In the genomic region with DNA sequence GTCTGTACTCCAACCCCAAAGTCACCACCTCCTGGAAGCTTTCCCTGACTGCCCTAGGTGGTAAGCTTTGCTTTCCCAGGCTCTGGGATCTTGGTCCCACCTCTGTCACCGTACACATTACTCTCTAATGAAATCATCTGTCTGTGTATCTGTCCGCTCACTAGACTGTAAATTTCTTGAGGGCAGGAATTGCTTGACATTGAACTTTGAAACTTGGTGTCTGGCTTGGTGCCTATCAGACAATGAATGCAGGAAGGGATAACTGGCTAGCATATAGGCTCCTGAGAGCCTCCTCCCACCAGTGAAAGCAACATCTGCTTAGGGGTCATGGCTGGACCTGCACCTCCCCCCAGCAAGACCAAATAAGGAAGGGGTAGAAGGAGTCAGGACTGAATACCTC, we compare ENCODE assay signal across 24 cellular contexts.
DNase-seq lines count a peak whose midpoint lies in the region; ATAC-seq, FAIRE-seq and TF ChIP-seq lines count a peak whose summit lies in the region.
"Had no signal": no experiment of that assay in that cellular context is flagged by ENCODE, and none has a peak within 500 bp of the region (broad histone marks: within the 10 kb centered on the region; RNA-seq: fewer than 3 reads in every experiment).

No MANE protein-coding gene starts in this region.

- 0 out of 2 replicates have a peak, but pooled peaks cover 5% of the 10 kb centered on the region for H3K4me1 ChIP-seq in HepG2 (ENCODE audit: insufficient read depth, low read length)
- peaks cover 6 to 96% (median 39%) of the 10 kb centered on the region in 6 donors for H3K4me1 ChIP-seq in spleen
- H3K4me1 ChIP-seq: parathyroid adenoma had no signal

- BruUV-seq in HepG2 (replicated peaks; lab: Mats Ljungman, UMichigan) = no TSS peak

- no peak overlapping the region for H2AFZ ChIP-seq in HepG2 (ENCODE audit: low read length)
- H2AFZ ChIP-seq: GM23338, parathyroid adenoma, PC-9 had no signal

- in situ Hi-C loops in HepG2 (cut with HindIII; ENCODE audit: extremely low pct_ligation_motif_present, low pct_unique_long_range_greater_than_20kb) = no loop called here

- CTCF ChIA-PET in HepG2 (lab: Yijun Ruan, JAX; ENCODE audit: low intra/inter-chr PET ratio, low total read pairs) = no interaction called here

- TF ChIP-seq RAD21 in HepG2 (CRISPR knock-in tag; IDR thresholded peaks at IDR 0.05) = no peak

- H4K20me1 ChIP-seq in HepG2 (ENCODE audit: insufficient read depth, low read length) = peaks cover 25% of the 10 kb centered on the region; the same call in 1 of the 2 replicates

- H3K4me1 Mint-ChIP-seq in stimulated activated naive CD8-positive, alpha-beta T cell treated with anti-CD3 and anti-CD28 coated beads, Interleukin-15, Interleukin-2, amounts not matched to agents 100 ng/mL and 50 ng/mL, for 24 hours (ENCODE audit: low read depth) = no peaks in the 10 kb centered on the region
- peaks cover 35% of the 10 kb centered on the region for H3K4me1 Mint-ChIP-seq in HFFc6 (ENCODE audit: low read depth)
- H3K4me1 Mint-ChIP-seq: activated naive CD8-positive, alpha-beta T cell treated with anti-CD3 and anti-CD28 coated beads, Interleukin-2, amount 10 ng/mL, durations not matched to agents 7 days and 5 days; activated T-helper 17 cell treated with anti-CD3 and anti-CD28 coated beads, Interleukin-2, amount 50 U/mL, for 72 hours; GM23338; stimulated activated effector memory CD8-positive, alpha-beta T cell treated with anti-CD3 and anti-CD28 coated beads, Interleukin-12 subunit alpha, Interleukin-12 subunit beta, amount 100 ng/mL, for 72 hours had no signal

- no peak for TF ChIP-seq CTCF in HepG2 (CRISPR knock-in tag; IDR thresholded peaks at IDR 0.05)
- TF ChIP-seq CTCF in spleen (IDR thresholded peaks at IDR 0.05 in 8 of 11, conservative IDR thresholded peaks at IDR 0.05 in 3 of 11) = no peak
- no peak for TF ChIP-seq CTCF in HFFc6 (IDR thresholded peaks at IDR 0.05)

- no peaks in the 10 kb centered on the region for H3K79me2 ChIP-seq in HepG2 (ENCODE audit: insufficient read depth, low read length)

- POLR2A ChIA-PET in HepG2 (lab: Yijun Ruan, JAX) = no interaction called here

- no peak for DNase-seq in stimulated activated naive CD8-positive, alpha-beta T cell treated with anti-CD3 and anti-CD28 coated beads, Interleukin-15, Interleukin-2, amounts not matched to agents 100 U/mL and 50 U/mL, for 24 hours
- DNase-seq in HepG2 (ENCODE audit: low spot score) = peak; percentile 13
- no peak for DNase-seq in spleen
- no peak for DNase-seq in HFFc6
- no peak for DNase-seq in NCI-H774 (lab: John Stamatoyannopoulos, UW)
- no peak for DNase-seq in activated naive CD4-positive, alpha-beta T cell treated with Interleukin-2 at 50 U/mL for 16 hours
- DNase-seq: ACHN; activated CD8-positive, alpha-beta memory T cell treated with anti-CD3 and anti-CD28 coated beads, Interleukin-2, amount 50 U/mL, for 4 hours; activated naive CD8-positive, alpha-beta T cell treated with anti-CD3 and anti-CD28 coated beads, Interleukin-2, amount 10 ng/mL, durations not matched to agents 7 days and 5 days; C1 segment of cervical spinal cord; left colon; midbrain; NCI-H1417 treated with DMSO at 0.1 percent for 48 hours; PC-9; stimulated activated CD4-positive, alpha-beta T cell treated with anti-CD3 and anti-CD28 coated beads, Interleukin-1b, Interleukin-23, amount 100 ng/mL, for 48 hours; T-helper 2 cell had no signal

- H3K36me3 Mint-ChIP-seq in stimulated activated naive CD8-positive, alpha-beta T cell treated with anti-CD3 and anti-CD28 coated beads, Interleukin-15, Interleukin-2, amounts not matched to agents 100 ng/mL and 50 ng/mL, for 24 hours (ENCODE audit: low read depth) = no peaks in the 10 kb centered on the region
- peaks cover 17% of the 10 kb centered on the region for H3K36me3 Mint-ChIP-seq in HFFc6 (ENCODE audit: low read depth)
- H3K36me3 Mint-ChIP-seq: activated naive CD8-positive, alpha-beta T cell treated with anti-CD3 and anti-CD28 coated beads, Interleukin-2, amount 10 ng/mL, durations not matched to agents 7 days and 5 days; stimulated activated effector memory CD8-positive, alpha-beta T cell treated with anti-CD3 and anti-CD28 coated beads, Interleukin-12 subunit alpha, Interleukin-12 subunit beta, amount 100 ng/mL, for 72 hours had no signal

- no peak overlapping the region for H3K4me2 ChIP-seq in HepG2 (ENCODE audit: low read depth, low read length)
- H3K4me2 ChIP-seq: GM23338, PC-9 had no signal

- peak overlapping the region; percentile 21 for H3K27ac Mint-ChIP-seq in stimulated activated naive CD8-positive, alpha-beta T cell treated with anti-CD3 and anti-CD28 coated beads, Interleukin-15, Interleukin-2, amounts not matched to agents 100 ng/mL and 50 ng/mL, for 24 hours
- no peak overlapping the region for H3K27ac Mint-ChIP-seq in HFFc6
- H3K27ac Mint-ChIP-seq: activated naive CD8-positive, alpha-beta T cell treated with anti-CD3 and anti-CD28 coated beads, Interleukin-2, amount 10 ng/mL, durations not matched to agents 7 days and 5 days; activated T-helper 17 cell treated with anti-CD3 and anti-CD28 coated beads, Interleukin-2, amount 50 U/mL, for 72 hours; GM23338; stimulated activated effector memory CD8-positive, alpha-beta T cell treated with anti-CD3 and anti-CD28 coated beads, Interleukin-12 subunit alpha, Interleukin-12 subunit beta, amount 100 ng/mL, for 72 hours had no signal

- H3K4me3 ChIP-seq in HepG2 (replicated peaks in 1 of 3; ENCODE audit: insufficient read depth in 1 of 3, low read depth in 2 of 3, low read length in 3 of 3) (no peak overlapping the region), spleen (no peak overlapping the region)
- H3K4me3 ChIP-seq: body of pancreas, GM23338, PC-9 had no signal

- no peak overlapping the region for H3K27ac ChIP-seq in HepG2 (ENCODE audit: extremely low read length, insufficient read depth, low read length)
- peak overlapping the region in 6 of 8 donors; percentile 15 to 54 (median 32) for H3K27ac ChIP-seq in spleen
- H3K27ac ChIP-seq: HL-60, parathyroid adenoma, PC-9 had no signal

- ATAC-seq in stimulated activated naive CD8-positive, alpha-beta T cell treated with anti-CD3 and anti-CD28 coated beads, Interleukin-15, Interleukin-2, amounts not matched to agents 100 U/mL and 50 U/mL, for 24 hours = no peak
- no peak for ATAC-seq in HepG2
- ATAC-seq in GM18520 (IDR thresholded peaks at IDR 0.05; ENCODE audit: unreplicated experiment) = no peak
- ATAC-seq: activated T-helper 17 cell treated with anti-CD3 and anti-CD28 coated beads, Interleukin-2, amount 50 U/mL, for 72 hours; body of pancreas; GM23338; stimulated activated effector memory CD8-positive, alpha-beta T cell treated with anti-CD3 and anti-CD28 coated beads, Interleukin-12 subunit alpha, Interleukin-12 subunit beta, amount 100 ng/mL, for 72 hours had no signal

- no peak for TF ChIP-seq EP300 in HepG2 (IDR thresholded peaks at IDR 0.05; ENCODE audit: low read depth in 2 of 2, low read length in 2 of 2)
- TF ChIP-seq EP300 in HepG2 (CRISPR knock-in tag; IDR thresholded peaks at IDR 0.05; ENCODE audit: borderline replicate concordance) = no peak

- FAIRE-seq in HepG2 (lab: Jason Lieb, UNC) = no peak

- no peak overlapping the region for H3K9ac ChIP-seq in HepG2 (ENCODE audit: insufficient read depth, low read depth, low read length)
- H3K9ac ChIP-seq: parathyroid adenoma had no signal

- H3K36me3 ChIP-seq in HepG2 (replicated peaks in 1 of 2; ENCODE audit: control insufficient read depth in 1 of 2, insufficient read depth in 2 of 2, low read length in 2 of 2) = peaks cover 16 to 20% of the 10 kb centered on the region in 2 experiments
- peaks cover 0 to 63% (median 26%) of the 10 kb centered on the region in 6 donors for H3K36me3 ChIP-seq in spleen

- intact Hi-C loops in HepG2 (cut with micrococcal nuclease; ENCODE audit: unreplicated experiment) = no loop called here
- intact Hi-C loops in spleen (cut with DNase I; ENCODE audit: low total_unique reads) = no loop called here

- no peaks in the 10 kb centered on the region for H3K9me3 Mint-ChIP-seq in stimulated activated naive CD8-positive, alpha-beta T cell treated with anti-CD3 and anti-CD28 coated beads, Interleukin-15, Interleukin-2, amounts not matched to agents 100 ng/mL and 50 ng/mL, for 24 hours
- no peaks in the 10 kb centered on the region for H3K9me3 Mint-ChIP-seq in HFFc6
- H3K9me3 Mint-ChIP-seq: activated naive CD8-positive, alpha-beta T cell treated with anti-CD3 and anti-CD28 coated beads, Interleukin-2, amount 10 ng/mL, durations not matched to agents 7 days and 5 days; activated T-helper 17 cell treated with anti-CD3 and anti-CD28 coated beads, Interleukin-2, amount 50 U/mL, for 72 hours; GM23338; stimulated activated effector memory CD8-positive, alpha-beta T cell treated with anti-CD3 and anti-CD28 coated beads, Interleukin-12 subunit alpha, Interleukin-12 subunit beta, amount 100 ng/mL, for 72 hours had no signal

- TF ChIP-seq POLR2A in HepG2 (IDR thresholded peaks at IDR 0.05; ENCODE audit: insufficient read depth in 1 of 2, low read depth in 2 of 2, low read length in 2 of 2) (no peak), spleen (IDR thresholded peaks at IDR 0.05) (no peak)

- no peak overlapping the region for H3K4me3 Mint-ChIP-seq in stimulated activated naive CD8-positive, alpha-beta T cell treated with anti-CD3 and anti-CD28 coated beads, Interleukin-15, Interleukin-2, amounts not matched to agents 100 ng/mL and 50 ng/mL, for 24 hours
- no peak overlapping the region for H3K4me3 Mint-ChIP-seq in HFFc6
- H3K4me3 Mint-ChIP-seq: activated naive CD8-positive, alpha-beta T cell treated with anti-CD3 and anti-CD28 coated beads, Interleukin-2, amount 10 ng/mL, durations not matched to agents 7 days and 5 days; activated T-helper 17 cell treated with anti-CD3 and anti-CD28 coated beads, Interleukin-2, amount 50 U/mL, for 72 hours; GM23338; stimulated activated effector memory CD8-positive, alpha-beta T cell treated with anti-CD3 and anti-CD28 coated beads, Interleukin-12 subunit alpha, Interleukin-12 subunit beta, amount 100 ng/mL, for 72 hours had no signal

- H3K27me3 Mint-ChIP-seq in stimulated activated naive CD8-positive, alpha-beta T cell treated with anti-CD3 and anti-CD28 coated beads, Interleukin-15, Interleukin-2, amounts not matched to agents 100 ng/mL and 50 ng/mL, for 24 hours = no peaks in the 10 kb centered on the region
- H3K27me3 Mint-ChIP-seq in HFFc6 (ENCODE audit: insufficient read depth) = peaks cover 9% of the 10 kb centered on the region
- H3K27me3 Mint-ChIP-seq: activated T-helper 17 cell treated with anti-CD3 and anti-CD28 coated beads, Interleukin-2, amount 50 U/mL, for 72 hours had no signal

- H3K9me3 ChIP-seq in HepG2 (ENCODE audit: low read length) = peaks cover 25% of the 10 kb centered on the region
- peaks cover 0 to 19% (median 12%) of the 10 kb centered on the region in 8 donors for H3K9me3 ChIP-seq in spleen
- H3K9me3 ChIP-seq: body of pancreas had no signal

- 81% methylated on average over 2 of the region's 2 CpGs for WGBS in HepG2 (ENCODE audit: low lambda C conversion rate)
- 70 to 95% (median 78%) methylated on average over 2 of the region's 2 CpGs for WGBS in spleen, 5 donors

- H3K27me3 ChIP-seq in HepG2 (ENCODE audit: control insufficient read depth in 1 of 2, insufficient read depth in 2 of 2, low read length in 2 of 2) (no peaks in the 10 kb centered on the region), spleen (replicated peaks in 1 of 7) (no peaks in the 10 kb centered on the region)
- H3K27me3 ChIP-seq: body of pancreas had no signal

TF ChIP-seq in HepG2, 621 proteins besides CTCF, POLR2A, EP300 and RAD21 (continues in another document):
- no peak for TF ChIP-seq KLF13 (CRISPR knock-in tag; IDR thresholded peaks at IDR 0.05)
